Comparison of ENCODE assay signal across 29 cellular contexts in genomic region chr6:52457096-52457495, GRCh38. TPM values are rescaled to one million over a fixed set of nuclear protein-coding genes. Genes with fewer than 3 reads are reported as not detected.
A peak's percentile ranks its signal among the peaks of the same experiment; 100 is the strongest.
DNase-seq lines count a peak whose midpoint lies in the region; ATAC-seq, FAIRE-seq and TF ChIP-seq lines count a peak whose summit lies in the region.
"Had no signal": no experiment of that assay in that cellular context is flagged by ENCODE, and none has a peak within 500 bp of the region (broad histone marks: within the 10 kb centered on the region; RNA-seq: fewer than 3 reads in every experiment).

No MANE protein-coding gene starts in this region.

- no peaks in the 10 kb centered on the region for H3K4me1 Mint-ChIP-seq in CD4-positive, alpha-beta T cell (ENCODE audit: low read depth)
- H3K4me1 Mint-ChIP-seq in activated T-cell treated with anti-CD3 and anti-CD28 coated beads, Interleukin-2, amount 50 U/mL, for 24 hours (ENCODE audit: low read depth): no peaks in the 10 kb centered on the region
- H3K4me1 Mint-ChIP-seq: CD4-positive, alpha-beta memory T cell had no signal

- CTCF ChIA-PET in CD4-positive, alpha-beta T cell (lab: Charles Lee): no interaction called here

- H3K27ac Mint-ChIP-seq in CD4-positive, alpha-beta T cell: no peak overlapping the region
- H3K27ac Mint-ChIP-seq in activated T-cell treated with anti-CD3 and anti-CD28 coated beads, Interleukin-2, amount 50 U/mL, for 24 hours: no peak overlapping the region
- H3K27ac Mint-ChIP-seq: CD4-positive, alpha-beta memory T cell had no signal

- H3K36me3 Mint-ChIP-seq in CD4-positive, alpha-beta T cell (ENCODE audit: low read depth): peaks cover 7% of the 10 kb centered on the region
- H3K36me3 Mint-ChIP-seq in activated T-cell treated with anti-CD3 and anti-CD28 coated beads, Interleukin-2, amount 50 U/mL, for 24 hours (ENCODE audit: low read depth): no peaks in the 10 kb centered on the region

- no peak for ATAC-seq in CD4-positive, alpha-beta T cell (ENCODE audit: poor library complexity)
- ATAC-seq: A549 had no signal

- H3K27ac ChIP-seq in CD4-positive, alpha-beta T cell (ENCODE audit: low read depth, low read length): no peak overlapping the region
- H3K27ac ChIP-seq in sigmoid colon: no peak overlapping the region
- H3K27ac ChIP-seq: A549; BLaER1 treated with 17β-estradiol and CSF1 and Interleukin-3, amounts not matched to agents 10 nM and 100 nM; GM23248; RWPE1 had no signal

- no peaks in the 10 kb centered on the region for H3K27me3 Mint-ChIP-seq in CD4-positive, alpha-beta T cell
- no peaks in the 10 kb centered on the region for H3K27me3 Mint-ChIP-seq in activated T-cell treated with anti-CD3 and anti-CD28 coated beads, Interleukin-2, amount 50 U/mL, for 24 hours
- H3K27me3 Mint-ChIP-seq: CD4-positive, alpha-beta memory T cell had no signal

- H3K9me3 Mint-ChIP-seq in CD4-positive, alpha-beta T cell: peaks cover 3% of the 10 kb centered on the region
- peaks cover 3% of the 10 kb centered on the region for H3K9me3 Mint-ChIP-seq in activated T-cell treated with anti-CD3 and anti-CD28 coated beads, Interleukin-2, amount 50 U/mL, for 24 hours

- peaks cover 0 to 18% (median 0%) of the 10 kb centered on the region in 4 donors for H3K36me3 ChIP-seq in sigmoid colon

- 92 to 93% methylated on average over 2 of the region's 2 CpGs for WGBS in sigmoid colon, 2 donors

- DNase-seq in D721Med (ENCODE audit: insufficient read length, low spot score) (peak; percentile 39), NCI-H82 treated with DMSO at 0.1 percent for 48 hours (lab: John Stamatoyannopoulos, UW; ENCODE audit: unreplicated experiment) (peak; percentile 71), epithelial cell of esophagus (ENCODE audit: low read depth) (peak; percentile 16), renal cortical epithelial cell (ENCODE audit: low read depth) (peak; percentile 13), sigmoid colon (no peak), GM19240 (ENCODE audit: insufficient read length, low spot score) (no peak)
- DNase-seq in CD4-positive, alpha-beta T cell: no peak
- no peak for DNase-seq in activated T-cell treated with anti-CD3 and anti-CD28 coated beads, Interleukin-2, amount 50 U/mL, for 24 hours
- DNase-seq: AML-193; Caco-2; CD4-positive, alpha-beta memory T cell; DMS153; DND-41; GM23248; H7; Karpas-422; MG63; NCI-H1105 treated with DMSO at 0.1 percent for 48 hours; NCI-H146; NCI-H2029; NCI-H446; NCI-H524 treated with DMSO at 0.1 percent for 48 hours; NCI-H774; SHP77; T-helper 1 cell had no signal

- TF ChIP-seq CTCF in D721Med (IDR thresholded peaks at IDR 0.05; ENCODE audit: insufficient read depth, missing control alignments): no peak
- no peak for TF ChIP-seq CTCF in epithelial cell of esophagus (IDR thresholded peaks at IDR 0.05; ENCODE audit: insufficient read depth, low read depth, low read length, missing control alignments)
- no peak for TF ChIP-seq CTCF in CD4-positive, alpha-beta T cell (IDR thresholded peaks at IDR 0.05)
- TF ChIP-seq CTCF in sigmoid colon (IDR thresholded peaks at IDR 0.05): no peak

- intact Hi-C loops in CD4-positive, alpha-beta T cell (cut with DNase I, micrococcal nuclease): no loop called here
- intact Hi-C loops in sigmoid colon (cut with DNase I): no loop called here

- H3K27me3 ChIP-seq in CD4-positive, alpha-beta T cell (ENCODE audit: control insufficient read depth, insufficient read depth, low read length): no peaks in the 10 kb centered on the region
- no peaks in the 10 kb centered on the region for H3K27me3 ChIP-seq in sigmoid colon
- H3K27me3 ChIP-seq: BLaER1 treated with 17β-estradiol and CSF1 and Interleukin-3, amounts not matched to agents 10 nM and 100 nM; MG63 had no signal

- peak; percentile 89 for FAIRE-seq in D721Med (lab: Jason Lieb, UNC)
- FAIRE-seq: A549, GM19239 had no signal

- POLR2A ChIA-PET in CD4-positive, alpha-beta T cell (lab: Charles Lee): no interaction called here

- H3K9me3 ChIP-seq in CD4-positive, alpha-beta T cell (ENCODE audit: control insufficient read depth, low read length): no peaks in the 10 kb centered on the region
- H3K9me3 ChIP-seq in sigmoid colon: no peaks in the 10 kb centered on the region
- H3K9me3 ChIP-seq: A549, Caco-2 had no signal

- H3K4me3 ChIP-seq in epithelial cell of esophagus (ENCODE audit: low read length) (no peak overlapping the region), sigmoid colon (no peak overlapping the region)
- H3K4me3 ChIP-seq: A549; BLaER1 treated with 17β-estradiol and CSF1 and Interleukin-3, amounts not matched to agents 10 nM and 100 nM; GM23248; MG63 had no signal

- no peak for TF ChIP-seq EP300 in sigmoid colon (IDR thresholded peaks at IDR 0.05)

- no peak overlapping the region for H3K4me3 Mint-ChIP-seq in CD4-positive, alpha-beta T cell
- H3K4me3 Mint-ChIP-seq in activated T-cell treated with anti-CD3 and anti-CD28 coated beads, Interleukin-2, amount 50 U/mL, for 24 hours: no peak overlapping the region
- H3K4me3 Mint-ChIP-seq: CD4-positive, alpha-beta memory T cell had no signal

- no peak for TF ChIP-seq POLR2A in sigmoid colon (IDR thresholded peaks at IDR 0.05)

- no peaks in the 10 kb centered on the region for H3K4me1 ChIP-seq in sigmoid colon
- H3K4me1 ChIP-seq: Caco-2 had no signal

RNA-seq across cellular contexts. Expression of gene EFHC1, which starts 37.0 kb away (rescaled TPM):
- total RNA-seq in renal cortical epithelial cell (19.6 and 50.2 TPM in 2 replicates), sigmoid colon (10 to 100 TPM; 15.9 to 38.5 (median 19.1) TPM)
- 1 to 10 TPM; 3.4 to 4.8 TPM for total RNA-seq in CD4-positive, alpha-beta T cell
- 1 to 10 TPM; 1.8 to 6.9 (median 2.4) TPM for polyA plus RNA-seq in sigmoid colon

Comparison
In these comparisons a context has a peak if more than half of its experiments do, and no peak if none do; other contexts are left out.
1. DNase-seq: peak in D721Med (single experiment), NCI-H82 treated with DMSO at 0.1 percent for 48 hours (single experiment), epithelial cell of esophagus (single experiment) and renal cortical epithelial cell (single experiment); none in CD4-positive, alpha-beta T cell (0 of 10), activated T-cell treated with anti-CD3 and anti-CD28 coated beads, Interleukin-2, amount 50 U/mL, for 24 hours (single experiment), sigmoid colon (single experiment) and GM19240 (single experiment).